8 cellular contexts compared by ENCODE assay signal in the genomic region with DNA sequence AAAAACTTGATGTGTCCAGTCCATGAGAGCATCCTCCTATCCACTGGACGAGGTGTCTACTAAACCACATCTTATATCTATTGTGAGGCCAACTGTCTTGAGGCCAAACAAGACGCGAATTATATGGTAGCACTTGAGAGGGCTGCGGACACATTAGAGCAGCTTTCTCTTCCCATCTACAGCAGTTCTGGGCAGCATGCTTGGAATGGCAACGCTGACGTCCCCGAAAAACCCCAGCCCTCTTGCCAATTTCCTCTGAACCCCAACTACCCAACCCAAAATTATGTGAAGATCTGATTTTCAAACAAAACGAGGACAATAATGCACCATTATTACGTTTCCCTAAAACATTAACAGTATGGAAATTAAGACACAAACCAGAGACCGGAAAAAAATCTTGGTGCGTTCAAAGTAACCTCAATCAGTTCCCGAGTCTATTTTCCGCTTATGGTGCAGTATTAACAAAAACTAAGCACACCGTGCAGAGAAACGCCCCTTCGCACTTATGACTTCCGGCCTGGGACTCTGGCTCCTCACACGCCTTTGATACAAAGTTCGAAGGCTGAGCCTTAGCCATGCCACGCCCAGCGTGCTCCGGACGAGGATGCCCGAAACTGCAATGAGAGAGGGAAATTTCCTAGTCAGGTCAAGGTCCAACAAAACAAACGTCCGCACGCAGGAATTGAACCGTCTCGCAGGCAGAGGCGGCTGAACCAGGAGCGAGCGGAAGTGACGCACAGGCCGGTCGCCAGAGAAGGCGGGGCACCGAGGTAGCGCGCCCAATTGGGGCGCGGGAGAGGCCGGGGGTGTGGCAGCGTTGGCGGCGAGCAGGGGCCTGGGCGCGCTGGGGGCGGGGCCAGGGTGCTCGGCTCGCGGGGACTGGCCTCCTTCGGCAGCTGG. TPM values are rescaled to one million over a fixed set of nuclear protein-coding genes. Genes with fewer than 3 reads are reported as not detected.
DNase-seq lines count a peak whose midpoint lies in the region; ATAC-seq and TF ChIP-seq lines count a peak whose summit lies in the region.

No MANE protein-coding gene starts in this region.

- H3K36me3 ChIP-seq in KOPT-K1 (ENCODE audit: insufficient read depth, low read length): no peaks in the 10 kb centered on the region
- H3K36me3 ChIP-seq in Peyer's patch: no peaks in the 10 kb centered on the region
- H3K36me3 ChIP-seq in esophagus squamous epithelium: no peaks in the 10 kb centered on the region
- H3K36me3 ChIP-seq in muscle layer of duodenum (ENCODE audit: control insufficient read depth in 1 of 2, insufficient read depth in 2 of 2, low read length in 2 of 2): no peaks in the 10 kb centered on the region

- TF ChIP-seq POLR2A in Peyer's patch (IDR thresholded peaks at IDR 0.05): no peak
- no peak for TF ChIP-seq POLR2A in esophagus squamous epithelium (IDR thresholded peaks at IDR 0.05)

- TF ChIP-seq CTCF in Peyer's patch (IDR thresholded peaks at IDR 0.05) (no peak), esophagus squamous epithelium (IDR thresholded peaks at IDR 0.05) (peak in 1 of 6 experiments; percentile 12)

- peak; percentile 85 for ATAC-seq in GM21825 (IDR thresholded peaks at IDR 0.05; ENCODE audit: unreplicated experiment)

- no peaks in the 10 kb centered on the region for H3K27me3 ChIP-seq in Peyer's patch
- H3K27me3 ChIP-seq in esophagus squamous epithelium: no peaks in the 10 kb centered on the region
- H3K27me3 ChIP-seq in muscle layer of duodenum (ENCODE audit: low read depth, low read length): no peaks in the 10 kb centered on the region

- H3K27ac ChIP-seq in KOPT-K1 (ENCODE audit: low read depth, low read length, poor library complexity, severe bottlenecking): peak overlapping the region; percentile 79
- peak overlapping the region; percentile 95 to 100 (median 98) for H3K27ac ChIP-seq in Peyer's patch
- H3K27ac ChIP-seq in esophagus squamous epithelium: peak overlapping the region; percentile 98 to 99 (median 98)
- H3K27ac ChIP-seq in muscle layer of duodenum (ENCODE audit: low read length): peak overlapping the region; percentile 99

- no peaks in the 10 kb centered on the region for H3K9me3 ChIP-seq in KOPT-K1 (ENCODE audit: insufficient read depth, low read length, poor library complexity, severe bottlenecking)
- H3K9me3 ChIP-seq in Peyer's patch: no peaks in the 10 kb centered on the region
- no peaks in the 10 kb centered on the region for H3K9me3 ChIP-seq in esophagus squamous epithelium
- no peaks in the 10 kb centered on the region for H3K9me3 ChIP-seq in muscle layer of duodenum (ENCODE audit: control insufficient read depth in 1 of 2, low read length in 2 of 2)

- H3K4me3 ChIP-seq in Peyer's patch (peak overlapping the region; percentile 80 to 99 (median 96)), esophagus squamous epithelium (peak overlapping the region; percentile 83 to 98 (median 92)), muscle layer of duodenum (ENCODE audit: low read depth in 1 of 2, low read length in 2 of 2) (peak overlapping the region; percentile 88 to 96)

- DNase-seq in DMS153 treated with DMSO at 0.1 percent for 48 hours (lab: John Stamatoyannopoulos, UW; ENCODE audit: unreplicated experiment): peak; percentile 88
- DNase-seq in Peyer's patch: peak; percentile 96 to 100 (median 99)
- DNase-seq in activated T-helper 1 cell treated with Interleukin-2 at 50 U/mL for 16 hours (ENCODE audit: low read depth): peak; percentile 95
- DNase-seq in esophagus squamous epithelium (lab: John Stamatoyannopoulos, UW): peak; percentile 82
- DNase-seq in stimulated activated CD8-positive, alpha-beta memory T cell treated with anti-CD3 and anti-CD28 coated beads, Interleukin-7, amount 100 ng/mL, for 24 hours (ENCODE audit: low read depth): peak; percentile 91

- H3K4me1 ChIP-seq in Peyer's patch (peaks cover 0 to 5% (median 0%) of the 10 kb centered on the region in 4 donors), esophagus squamous epithelium (peaks cover 10 to 42% (median 13%) of the 10 kb centered on the region in 3 donors), muscle layer of duodenum (ENCODE audit: control insufficient read depth in 1 of 2, insufficient read depth in 2 of 2, low read length in 2 of 2) (peaks cover 0 to 4% of the 10 kb centered on the region in 2 donors)

- intact Hi-C loops in esophagus squamous epithelium (cut with DNase I): no loop called here

- 0 to 1% methylated on average over 17 to 35 of the region's 52 CpGs for WGBS in esophagus squamous epithelium, 2 donors

RNA-seq across cellular contexts. Expression of gene AP1AR, which starts 0.5 kb away (rescaled TPM):
- total RNA-seq in Peyer's patch (10 to 100 TPM; 18.2 to 46.1 (median 32.5) TPM), esophagus squamous epithelium (10 to 100 TPM in 3 of 4 donors, 1 to 10 TPM in 1; 9.6 to 25.1 (median 20.5) TPM)

RNA-seq across cellular contexts. Expression of gene TIFA, which starts 54.6 kb away (rescaled TPM):
- total RNA-seq in Peyer's patch: 1 to 10 TPM in 3 of 4 donors, under 1 TPM in 1; 0.47 to 6.8 (median 3.7) TPM
- 10 to 100 TPM in 2 of 4 donors, 1 to 10 TPM in 2; 7.6 to 15.7 (median 10.4) TPM for total RNA-seq in esophagus squamous epithelium

Comparison
In these comparisons a context has a peak if more than half of its experiments do, and no peak if none do; other contexts are left out.
1. Peak in every context shown above with its lines: DNase-seq, ATAC-seq, H3K4me3 ChIP-seq and H3K27ac ChIP-seq.